In the genomic region with DNA sequence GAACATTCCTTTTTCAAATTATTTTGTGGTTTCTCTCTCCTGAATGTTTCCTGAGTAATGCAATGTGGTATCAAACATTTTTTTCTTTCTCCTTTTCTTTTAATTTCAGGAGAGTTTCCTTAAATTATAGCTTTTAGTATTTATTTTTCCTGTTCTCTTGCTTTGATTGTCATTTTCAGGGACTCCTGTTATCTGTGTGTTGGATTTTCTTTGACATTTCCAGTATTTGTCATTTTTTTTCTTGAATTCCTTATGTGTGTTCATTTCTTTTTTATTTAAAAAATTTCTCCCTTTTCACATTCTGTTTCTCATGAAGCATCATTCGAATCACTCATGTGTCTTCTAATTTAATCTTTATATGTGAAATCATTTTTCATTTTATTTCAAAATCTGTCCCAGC, we compare ENCODE assay signal across 3 cellular contexts.
"Had no signal": no experiment of that assay in that cellular context is flagged by ENCODE, and none has a peak within 500 bp of the region (broad histone marks: within the 10 kb centered on the region; RNA-seq: fewer than 3 reads in every experiment).

No MANE protein-coding gene starts in this region.

- ATAC-seq: GM12878 had no signal

- DNase-seq: GDM1, GF-D8 had no signal

- H3K4me3 ChIP-seq: GM12878 had no signal
